2 cellular contexts compared by ENCODE assay signal in genomic region chr2:127663566-127664064, GRCh38.
TF ChIP-seq lines count a peak whose summit lies in the region.

No MANE protein-coding gene starts in this region.

TF ChIP-seq in GM23338, 12 proteins besides CTCF, POLR2A, EP300 and RAD21:
- TF ChIP-seq POLR2AphosphoS5 (IDR thresholded peaks at IDR 0.05; ENCODE audit: low read depth) (no peak), EZH2 (IDR thresholded peaks at IDR 0.05; ENCODE audit: low read depth, unreplicated experiment) (no peak), REST (IDR thresholded peaks at IDR 0.05; ENCODE audit: unreplicated experiment) (no peak), CREB1 (CRISPR knock-in tag; IDR thresholded peaks at IDR 0.05; ENCODE audit: low read depth) (no peak), ZNF331 (CRISPR knock-in tag; IDR thresholded peaks at IDR 0.05; ENCODE audit: low read depth) (no peak)
TF ChIP-seq in GM23338: peak in this region for 0.

TF ChIP-seq in SK-N-SH, 30 proteins besides CTCF, POLR2A, EP300 and RAD21:
- no peak for TF ChIP-seq SMC3 (IDR thresholded peaks at IDR 0.05; ENCODE audit: low read depth, low read length)
- TF ChIP-seq POLR2AphosphoS5 (IDR thresholded peaks at IDR 0.05; ENCODE audit: low read depth, low read length): no peak
- TF ChIP-seq NFIC (IDR thresholded peaks at IDR 0.05; ENCODE audit: borderline replicate concordance): no peak
- TF ChIP-seq TCF12 (IDR thresholded peaks at IDR 0.05): no peak
- TF ChIP-seq USF2 (IDR thresholded peaks at IDR 0.05; ENCODE audit: borderline replicate concordance, low read depth, low read length): no peak
- TF ChIP-seq REST (IDR thresholded peaks at IDR 0.05; ENCODE audit: low read depth, low read length): no peak
- no peak for TF ChIP-seq YY1 (IDR thresholded peaks at IDR 0.05; ENCODE audit: low read depth)
- TF ChIP-seq FOSL2 (IDR thresholded peaks at IDR 0.05; ENCODE audit: borderline replicate concordance, low read depth): no peak
- no peak for TF ChIP-seq SIN3A (IDR thresholded peaks at IDR 0.05; ENCODE audit: borderline replicate concordance, low read depth, low read length)
- no peak for TF ChIP-seq MXI1 (IDR thresholded peaks at IDR 0.05; ENCODE audit: low read depth, low read length)
- TF ChIP-seq, protein P1, sequence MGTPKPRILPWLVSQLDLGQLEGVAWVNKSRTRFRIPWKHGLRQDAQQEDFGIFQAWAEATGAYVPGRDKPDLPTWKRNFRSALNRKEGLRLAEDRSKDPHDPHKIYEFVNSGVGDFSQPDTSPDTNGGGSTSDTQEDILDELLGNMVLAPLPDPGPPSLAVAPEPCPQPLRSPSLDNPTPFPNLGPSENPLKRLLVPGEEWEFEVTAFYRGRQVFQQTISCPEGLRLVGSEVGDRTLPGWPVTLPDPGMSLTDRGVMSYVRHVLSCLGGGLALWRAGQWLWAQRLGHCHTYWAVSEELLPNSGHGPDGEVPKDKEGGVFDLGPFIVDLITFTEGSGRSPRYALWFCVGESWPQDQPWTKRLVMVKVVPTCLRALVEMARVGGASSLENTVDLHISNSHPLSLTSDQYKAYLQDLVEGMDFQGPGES (IDR thresholded peaks at IDR 0.05; ENCODE audit: low read depth, low read length): no peak
- no peak for TF ChIP-seq CHD2 (IDR thresholded peaks at IDR 0.05; ENCODE audit: low read length, partially characterized antibody)
- TF ChIP-seq NRF1 (IDR thresholded peaks at IDR 0.05; ENCODE audit: low read depth, low read length): no peak
- TF ChIP-seq RFX5 (IDR thresholded peaks at IDR 0.05; ENCODE audit: low read length): no peak
- no peak for TF ChIP-seq RCOR1 (IDR thresholded peaks at IDR 0.05; ENCODE audit: low read length)
- no peak for TF ChIP-seq MEF2A (IDR thresholded peaks at IDR 0.05; ENCODE audit: borderline replicate concordance, low read depth)
